ENCODE assay signal across 11 cellular contexts in genomic region chr4:10684631-10685030, GRCh38. TPM values are rescaled to one million over a fixed set of nuclear protein-coding genes. Genes with fewer than 3 reads are reported as not detected.
DNase-seq lines count a peak whose midpoint lies in the region; ATAC-seq, FAIRE-seq and TF ChIP-seq lines count a peak whose summit lies in the region.
"Had no signal": no experiment of that assay in that cellular context is flagged by ENCODE, and none has a peak within 500 bp of the region (broad histone marks: within the 10 kb centered on the region; RNA-seq: fewer than 3 reads in every experiment).

CLNK (minus strand) TSS chr4:10684768; CDS start chr4:10667869, 16,899 bp downstream.

- H3K4me1 Mint-ChIP-seq in CD14-positive monocyte, result peaks cover 15% of the 10 kb centered on the region

- TF ChIP-seq POLR2A in GM18526 (IDR thresholded peaks at IDR 0.05; ENCODE audit: extremely low read depth, insufficient read length), result peak; percentile 84
- peak; percentile 52; the same call in 1 of the 2 replicates for TF ChIP-seq POLR2A in GM12878 (IDR thresholded peaks at IDR 0.05; ENCODE audit: low read depth, low read length)

- no peaks in the 10 kb centered on the region for H3K36me3 Mint-ChIP-seq in CD14-positive monocyte

- peaks cover 23% of the 10 kb centered on the region for H3K79me2 ChIP-seq in GM12878 (ENCODE audit: control insufficient read depth, insufficient read depth, low read length)

- FAIRE-seq in GM12878 (lab: Jason Lieb, UNC), result no peak
- FAIRE-seq in HTR-8/SVneo (lab: Jason Lieb, UNC), result no peak

- POLR2A ChIA-PET in GM12878 (lab: Charles Lee), result interaction anchor here (1.5 to 1.7 kb wide), 3 partner anchors 10 to 50 kb away, joined by 3 to 4 read pairs (median 4); no protein-coding TSS in a partner anchor

- H3K27ac ChIP-seq in GM12878 (ENCODE audit: control insufficient read depth, insufficient read depth) (peak within 1 kb of the TSS; percentile 80), psoas muscle (no peak within 1 kb of the TSS)

- H3K4me3 Mint-ChIP-seq in CD14-positive monocyte, result no peak within 1 kb of the TSS

- TF ChIP-seq CTCF in GM12878 (IDR thresholded peaks at IDR 0.05 in 2 of 3, conservative IDR thresholded peaks at IDR 0.05 in 1 of 3; ENCODE audit: control insufficient read depth in 2 of 3, extremely low read depth in 1 of 3, insufficient read depth in 1 of 3, low read depth in 3 of 3, low read length in 3 of 3), result no peak
- no peak for TF ChIP-seq CTCF in CD14-positive monocyte (IDR thresholded peaks at IDR 0.05)
- TF ChIP-seq CTCF in psoas muscle (IDR thresholded peaks at IDR 0.05), result no peak

- H3K4me3 ChIP-seq in GM12878 (peak within 1 kb of the TSS; percentile 52), psoas muscle (no peak within 1 kb of the TSS)

- ATAC-seq in GM21515 (IDR thresholded peaks at IDR 0.05; ENCODE audit: unreplicated experiment), result peak; percentile 87
- peak; percentile 93 for ATAC-seq in HG03139 (IDR thresholded peaks at IDR 0.05; ENCODE audit: unreplicated experiment)
- peak; percentile 77 for ATAC-seq in GM12878
- no peak for ATAC-seq in psoas muscle

- RAD21 ChIA-PET in GM12878 (lab: Charles Lee; ENCODE audit: unreplicated experiment), result interaction anchor here (1.2 to 3.0 kb wide), 7 partner anchors 10 to 62 kb away, joined by 3 to 20 read pairs (median 5); no protein-coding TSS in a partner anchor

- in situ Hi-C loops in GM12878 (cut with MboI), result no loop called here

- SMC1A ChIA-PET in GM12878 (lab: Charles Lee; ENCODE audit: uncharacterized antibody, unreplicated experiment), result interaction anchor here (0.8 to 12.4 kb wide), 12 partner anchors 11 to 207 kb away, joined by 3 to 139 read pairs (median 6); no protein-coding TSS in a partner anchor

- H3K27ac Mint-ChIP-seq in CD14-positive monocyte, result peak within 1 kb of the TSS in 1 of 7 donors; percentile 2

- TF ChIP-seq RAD21 in GM12878 (IDR thresholded peaks at IDR 0.05; ENCODE audit: insufficient read depth, low read depth, low read length), result peak; percentile 23; the same call in 1 of the 2 replicates

- no peaks in the 10 kb centered on the region for H4K20me1 ChIP-seq in GM12878 (ENCODE audit: control insufficient read depth, insufficient read depth)

- peaks cover 0 to 5% (median 1%) of the 10 kb centered on the region in 3 donors for H3K27me3 Mint-ChIP-seq in CD14-positive monocyte (ENCODE audit: low read depth in 3 of 3)

- peaks cover 0 to 2% (median 0%) of the 10 kb centered on the region in 7 donors for H3K9me3 Mint-ChIP-seq in CD14-positive monocyte

- peak within 1 kb of the TSS; percentile 77 for H3K4me2 ChIP-seq in GM12878 (ENCODE audit: control insufficient read depth, insufficient read depth)

- CTCF ChIA-PET in GM12878 (lab: Yijun Ruan, JAX), result interaction anchor here (0.8 to 2.7 kb wide), 6 partner anchors 10 to 131 kb away, joined by 3 to 9 read pairs (median 4); no protein-coding TSS in a partner anchor

- peak within 1 kb of the TSS; percentile 66 for H3K9ac ChIP-seq in GM12878 (ENCODE audit: control insufficient read depth, insufficient read depth, low read length)

- no TSS peak for BruUV-seq in GM12878 (replicated peaks; lab: Mats Ljungman, UMichigan)

- no peaks in the 10 kb centered on the region for H3K36me3 ChIP-seq in GM12878 (ENCODE audit: control insufficient read depth in 2 of 2, insufficient read depth in 2 of 2, low read length in 1 of 2)
- no peaks in the 10 kb centered on the region for H3K36me3 ChIP-seq in psoas muscle (ENCODE audit: insufficient read depth in 1 of 2, low read depth in 1 of 2)

- TF ChIP-seq EP300 in GM12878 (IDR thresholded peaks at IDR 0.05; ENCODE audit: borderline replicate concordance in 1 of 2, control insufficient read depth in 1 of 2, low read depth in 2 of 2, low read length in 2 of 2), result no peak

- H3K27me3 ChIP-seq in GM12878 (replicated peaks in 1 of 2; ENCODE audit: control insufficient read depth in 2 of 2, insufficient read depth in 2 of 2, low read length in 1 of 2) (no peaks in the 10 kb centered on the region), psoas muscle (ENCODE audit: insufficient read depth in 3 of 3, low read length in 2 of 3) (no peaks in the 10 kb centered on the region)

- no peaks in the 10 kb centered on the region for H3K9me3 ChIP-seq in GM12878 (replicated peaks; ENCODE audit: control insufficient read depth, insufficient read depth, low read length)
- no peaks in the 10 kb centered on the region for H3K9me3 ChIP-seq in psoas muscle

- H2AFZ ChIP-seq in GM12878 (ENCODE audit: control insufficient read depth, low read depth, low read length), result peak within 1 kb of the TSS; percentile 70

- H3K4me1 ChIP-seq in GM12878 (ENCODE audit: control insufficient read depth, insufficient read depth, low read length) (peaks cover 27% of the 10 kb centered on the region), psoas muscle (no peaks in the 10 kb centered on the region)

- intact Hi-C loops in GM12878 (cut with micrococcal nuclease; ENCODE audit: unreplicated experiment), result loop anchor here (1.0 to 5.0 kb wide), 2 partner anchors 46 to 57 kb away; no protein-coding TSS in a partner anchor
- intact Hi-C loops in CD14-positive monocyte (cut with micrococcal nuclease), result no loop called here
- intact Hi-C loops in psoas muscle (cut with DNase I), result no loop called here

- DNase-seq in GM12878 (ENCODE audit: low read depth, low spot score), result peak; percentile 77
- no peak for DNase-seq in HTR-8/SVneo (ENCODE audit: insufficient read length, low spot score)
- DNase-seq in CD14-positive monocyte (ENCODE audit: low spot score), result no peak
- no peak for DNase-seq in NCI-H774 (lab: John Stamatoyannopoulos, UW)
- no peak for DNase-seq in psoas muscle
- DNase-seq: activated CD4-positive, alpha-beta T cell treated with anti-CD3 and anti-CD28 coated beads, Interleukin-2, amount 50 U/mL, for 1 hour; NCI-H748 treated with DMSO at 0.1 percent for 48 hours had no signal

- 31% methylated on average over 8 of the region's 8 CpGs for WGBS in GM12878 (ENCODE audit: insufficient coverage, insufficient replicate concordance, low lambda C conversion rate, missing lambda C conversion rate)
- WGBS in psoas muscle, 3 donors, result 72 to 80% (median 79%) methylated on average over 8 of the region's 8 CpGs

TF ChIP-seq in GM12878, 131 proteins besides CTCF, POLR2A, EP300 and RAD21 (continues in another document):
- TF ChIP-seq BCL11A (IDR thresholded peaks at IDR 0.05; ENCODE audit: low read depth, low read length) (peak; percentile 22; the same call in 1 of the 2 replicates), TAF1 (IDR thresholded peaks at IDR 0.05; ENCODE audit: borderline replicate concordance, low read depth, low read length) (peak; percentile 76), SMAD5 (IDR thresholded peaks at IDR 0.05; ENCODE audit: low read depth) (peak; percentile 28; the same call in 1 of the 2 replicates), RCOR1 (conservative IDR thresholded peaks at IDR 0.05; ENCODE audit: low read depth, low read length) (no peak), HSF1 (IDR thresholded peaks at IDR 0.05; ENCODE audit: low read depth, low read length) (no peak), MYC (IDR thresholded peaks at IDR 0.05; ENCODE audit: insufficient read depth, insufficient read length, insufficient replicate concordance, low read length, severe bottlenecking) (no peak), IKZF1 (conservative IDR thresholded peaks at IDR 0.05) (peak; percentile 64), POLR2AphosphoS5 (IDR thresholded peaks at IDR 0.05; ENCODE audit: low read length) (peak; percentile 85), RELB (IDR thresholded peaks at IDR 0.05; ENCODE audit: low read depth) (0 out of 2 replicates have a peak, but pooled peaks have one; percentile 13)

RNA-seq across cellular contexts. Expression of gene CLNK, which starts in this region (rescaled TPM):
- total RNA-seq in GM12878 (2013; cell fraction: nucleolus; rRNA removed), result 19.6 and 20.8 TPM in 2 replicates
- 2.1 and 2.2 TPM in 2 replicates for total RNA-seq in GM12878 (2014; rRNA removed)
- 2.3 and 2.8 TPM in 2 replicates for total RNA-seq in GM12878 (2014; rRNA removed; fragmentation: Illumina TruSeq; extraction: Trizol)
- 2.5 and 2.8 TPM in 2 replicates for total RNA-seq in GM12878 (2021)
- 0.91 TPM for polyA plus RNA-seq in GM12878 (2011; ENCODE audit: low read depth)
- 14.3 and 19.3 TPM in 2 replicates for polyA plus RNA-seq in GM12878 (2011; rRNA removed)
- polyA plus RNA-seq in GM12878 (2011; cell fraction: cytosol; rRNA removed), result 5.8 and 6.3 TPM in 2 replicates
- polyA plus RNA-seq in GM12878 (2011; cell fraction: nucleus; rRNA removed), result 16.8 and 20.7 TPM in 2 replicates
- polyA plus RNA-seq in GM12878 (2012), result 1.4 and 1.9 TPM in 2 replicates
- polyA plus RNA-seq in GM12878 (2014; fragmentation: Illumina TruSeq; extraction: Trizol), result 2.9 and 3.1 TPM in 2 replicates
- 1 to 10 TPM; 2.1 to 2.6 TPM for polyA plus RNA-seq in GM12878 (2014; fragmentation: Nextera tagmentation; extraction: Ambion mirVana)
- 2.8 and 3.2 TPM in 2 replicates for polyA plus RNA-seq in GM12878 (2014; rRNA removed)
- polyA plus RNA-seq in GM12878 (2016; fragmentation: Nextera tagmentation; extraction: Ambion mirVana), result 1 to 10 TPM; 2.1 to 3.0 TPM
- polyA minus RNA-seq in GM12878 (2011; rRNA and poly(A)+ RNA removed), result 13.6 and 16.8 TPM in 2 replicates
- polyA minus RNA-seq in GM12878 (2011; cell fraction: cytosol; rRNA and poly(A)+ RNA removed), result 1.6 and 4.1 TPM in 2 replicates
- polyA minus RNA-seq in GM12878 (2011; cell fraction: nucleus; rRNA and poly(A)+ RNA removed), result 14.6 and 15.8 TPM in 2 replicates
- not detected for polyA plus RNA-seq in CD14-positive monocyte
- under 1 TPM in 1 of 4 donors, not detected in 3; 0.09 TPM for total RNA-seq in psoas muscle
- polyA plus RNA-seq in psoas muscle, result under 1 TPM in 1 of 3 donors, not detected in 2; 0.01 TPM
- total RNA-seq: Daoy had no signal

Comparison
In these comparisons a context has a peak if more than half of its experiments do, and no peak if none do; other contexts are left out.
1. ATAC-seq: peak in GM21515 (single experiment), HG03139 (single experiment) and GM12878 (single experiment); none in psoas muscle (0 of 4).